Comparison of ENCODE assay signal across 16 cellular contexts in genomic region chr7:47265621-47266020, GRCh38.
"Had no signal": no experiment of that assay in that cellular context is flagged by ENCODE, and none has a peak within 500 bp of the region (broad histone marks: within the 10 kb centered on the region; RNA-seq: fewer than 3 reads in every experiment).

No MANE protein-coding gene starts in this region.

- H3K4me1 ChIP-seq: breast epithelium, colonic mucosa had no signal

- H3K9me3 ChIP-seq: adrenal gland, colonic mucosa, esophagus squamous epithelium had no signal

- DNase-seq: activated effector memory CD4-positive, alpha-beta T cell treated with Interleukin-2 at 50 U/mL for 16 hours; activated gamma-delta T cell treated with Interleukin-2 at 50 U/mL for 16 hours; activated naive CD4-positive, alpha-beta T cell treated with anti-CD3 and anti-CD28 coated beads, Interleukin-2, amount 50 U/mL, for 16 hours; activated naive CD4-positive, alpha-beta T cell treated with Interleukin-2 at 50 U/mL for 16 hours; activated T-cell treated with anti-CD3 and anti-CD28 coated beads, Interleukin-2, amount 50 U/mL, for 4 hours; central memory CD4-positive, alpha-beta T cell; effector CD8-positive, alpha-beta T cell; esophagus squamous epithelium; T-helper 17 cell had no signal

- H3K36me3 ChIP-seq: adrenal gland, breast epithelium, cardiac muscle cell, colonic mucosa, esophagus squamous epithelium, gastroesophageal sphincter, WERI-Rb-1 had no signal

- H3K27me3 ChIP-seq: adrenal gland, breast epithelium, cardiac muscle cell, colonic mucosa, esophagus squamous epithelium, gastroesophageal sphincter had no signal

- H3K4me3 ChIP-seq: adrenal gland, breast epithelium, cardiac muscle cell, colonic mucosa, esophagus squamous epithelium, gastroesophageal sphincter had no signal

- H3K27ac ChIP-seq: breast epithelium, cardiac muscle cell, epithelial cell of prostate, esophagus squamous epithelium, WERI-Rb-1 had no signal
